22 cellular contexts compared by ENCODE assay signal in the genomic region with DNA sequence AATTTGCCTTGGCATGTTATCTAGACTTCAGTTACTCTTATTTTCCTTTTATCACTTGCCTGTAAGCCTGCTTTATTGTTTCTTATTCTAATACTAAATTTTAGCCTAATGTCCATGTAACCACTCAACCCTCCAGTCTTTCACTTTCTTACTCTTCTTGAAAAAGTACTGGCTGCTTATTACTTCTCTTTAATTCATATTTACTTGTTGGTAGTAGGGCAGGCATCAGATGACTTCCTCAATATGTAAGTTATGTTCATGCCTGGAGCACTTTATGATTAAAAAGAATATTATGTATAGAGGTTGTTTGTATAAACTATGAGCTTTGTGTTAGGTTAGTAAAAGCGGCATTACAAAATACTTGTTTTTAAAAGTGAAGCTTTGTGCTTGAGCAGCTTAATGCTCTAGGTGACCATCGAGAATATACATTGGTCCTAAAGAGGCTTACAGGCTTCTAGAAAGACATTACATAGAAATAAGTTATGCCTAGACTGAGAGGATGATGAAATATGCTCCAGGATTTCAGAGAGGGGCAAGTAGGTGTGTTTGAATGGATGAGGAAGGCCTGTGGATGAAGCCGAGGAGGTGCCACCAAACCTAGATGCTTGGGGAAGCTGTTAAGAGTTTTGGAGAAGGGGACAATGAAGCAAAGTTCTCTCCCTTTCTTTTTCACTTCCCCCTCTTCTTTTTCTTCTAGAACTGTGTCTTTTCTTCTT.
"Had no signal": no experiment of that assay in that cellular context is flagged by ENCODE, and none has a peak within 500 bp of the region (broad histone marks: within the 10 kb centered on the region; RNA-seq: fewer than 3 reads in every experiment).

No MANE protein-coding gene starts in this region.

- H3K4me3 ChIP-seq: dorsolateral prefrontal cortex, hepatocyte, mucosa of descending colon, prostate gland, skin epidermis, tibial nerve, vagina had no signal

- H3K27me3 ChIP-seq: dorsolateral prefrontal cortex, hepatocyte, tibial nerve, vagina had no signal

- H3K4me1 ChIP-seq: prostate gland, tibial nerve had no signal

- DNase-seq: activated CD4-positive, alpha-beta T cell treated with anti-CD3 and anti-CD28 coated beads, Interleukin-2, amount 50 U/mL, for 4 hours; activated CD4-positive, CD25-positive, alpha-beta regulatory T cell treated with anti-CD3 and anti-CD28 coated beads, Interleukin-2, amount 50 U/mL, for 72 hours; activated naive CD4-positive, alpha-beta T cell treated with anti-CD3 and anti-CD28 coated beads for 36 hours; activated naive CD8-positive, alpha-beta T cell treated with anti-CD3 and anti-CD28 coated beads, Interleukin-2, amount 50 U/mL, for 24 hours; activated T-cell treated with anti-CD3 and anti-CD28 coated beads for 4 hours; dorsolateral prefrontal cortex; erythroblast; mucosa of descending colon; naive thymus-derived CD8-positive, alpha-beta T cell; nucleus accumbens; right cardiac atrium; stimulated activated CD4-positive, alpha-beta T cell treated with anti-CD3 and anti-CD28 coated beads, Interleukin-15, amount 100 ng/mL, for 24 hours; stimulated activated CD4-positive, alpha-beta T cell treated with anti-CD3 and anti-CD28 coated beads, Interleukin-4, amount 100 ng/mL, for 1 hour; stimulated activated naive CD4-positive, alpha-beta T cell treated with Interleukin-2 at 50 U/mL for 16 hours; substantia nigra had no signal

- H3K4me3 Mint-ChIP-seq: activated naive CD4-positive, alpha-beta T cell treated with anti-CD3 and anti-CD28 coated beads for 36 hours; activated naive CD8-positive, alpha-beta T cell treated with anti-CD3 and anti-CD28 coated beads, Interleukin-2, amount 50 U/mL, for 24 hours; activated T-helper 17 cell treated with anti-CD3 and anti-CD28 coated beads, Interleukin-2, amount 50 U/mL, for 72 hours; naive thymus-derived CD8-positive, alpha-beta T cell had no signal

- H3K9me3 ChIP-seq: mucosa of descending colon, prostate gland, tibial nerve, vagina had no signal

- H3K27ac Mint-ChIP-seq: activated naive CD4-positive, alpha-beta T cell treated with anti-CD3 and anti-CD28 coated beads for 36 hours; activated naive CD8-positive, alpha-beta T cell treated with anti-CD3 and anti-CD28 coated beads, Interleukin-2, amount 50 U/mL, for 24 hours; activated T-helper 17 cell treated with anti-CD3 and anti-CD28 coated beads, Interleukin-2, amount 50 U/mL, for 72 hours had no signal

- ATAC-seq: activated naive CD8-positive, alpha-beta T cell treated with anti-CD3 and anti-CD28 coated beads, Interleukin-2, amount 50 U/mL, for 24 hours; activated T-helper 17 cell treated with anti-CD3 and anti-CD28 coated beads, Interleukin-2, amount 50 U/mL, for 72 hours; left lobe of liver; mucosa of descending colon; naive thymus-derived CD8-positive, alpha-beta T cell; right cardiac atrium had no signal

- H3K9me3 Mint-ChIP-seq: activated naive CD4-positive, alpha-beta T cell treated with anti-CD3 and anti-CD28 coated beads for 36 hours; activated naive CD8-positive, alpha-beta T cell treated with anti-CD3 and anti-CD28 coated beads, Interleukin-2, amount 50 U/mL, for 24 hours; activated T-helper 17 cell treated with anti-CD3 and anti-CD28 coated beads, Interleukin-2, amount 50 U/mL, for 72 hours; naive thymus-derived CD8-positive, alpha-beta T cell had no signal

- H3K36me3 Mint-ChIP-seq: naive thymus-derived CD8-positive, alpha-beta T cell had no signal

- H3K36me3 ChIP-seq: prostate gland, tibial nerve, vagina had no signal
